ENCODE assay signal across 14 cellular contexts in the genomic region with DNA sequence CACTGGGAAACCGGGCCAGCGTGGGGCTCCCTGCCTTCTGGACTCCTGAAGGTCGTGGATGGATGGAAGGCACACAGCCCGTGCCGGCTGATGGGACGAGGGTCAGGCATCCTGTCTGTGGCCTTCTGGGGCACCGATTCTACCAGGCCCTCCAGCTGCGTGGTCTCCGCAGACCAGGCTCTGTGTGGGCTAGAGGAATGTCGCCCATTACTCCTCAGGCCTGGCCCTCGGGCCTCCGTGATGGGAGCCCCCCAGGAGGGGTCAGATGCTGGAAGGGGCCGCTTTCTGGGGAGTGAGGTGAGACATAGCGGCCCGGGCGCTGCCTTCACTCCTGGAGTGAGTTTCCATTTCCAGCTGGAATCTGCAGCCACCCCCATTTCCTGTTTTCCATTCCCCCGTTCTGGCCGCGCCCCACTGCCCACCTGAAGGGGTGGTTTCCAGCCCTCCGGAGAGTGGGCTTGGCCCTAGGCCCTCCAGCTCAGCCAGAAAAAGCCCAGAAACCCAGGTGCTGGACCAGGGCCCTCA. TPM values are rescaled to one million over a fixed set of nuclear protein-coding genes. Genes with fewer than 3 reads are reported as not detected.
DNase-seq lines count a peak whose midpoint lies in the region; ATAC-seq, FAIRE-seq and TF ChIP-seq lines count a peak whose summit lies in the region.
"Had no signal": no experiment of that assay in that cellular context is flagged by ENCODE, and none has a peak within 500 bp of the region (broad histone marks: within the 10 kb centered on the region; RNA-seq: fewer than 3 reads in every experiment).

No MANE protein-coding gene starts in this region.

- CTCF ChIA-PET in CD4-positive, alpha-beta T cell (lab: Charles Lee), result interaction anchor here (3.2 kb wide), 1 partner anchor 91 kb away, joined by 20 read pairs; no protein-coding TSS in a partner anchor

- H3K9me3 Mint-ChIP-seq in CD4-positive, alpha-beta T cell, result no peaks in the 10 kb centered on the region
- no peaks in the 10 kb centered on the region for H3K9me3 Mint-ChIP-seq in stimulated activated memory B cell treated with anti-CD40 and anti-IgM and Interleukin-4, amounts not matched to agents 10 μg/mL and 1 μg/mL and 100 μg/mL, for 72 hours
- H3K9me3 Mint-ChIP-seq: activated naive CD8-positive, alpha-beta T cell treated with anti-CD3 and anti-CD28 coated beads for 36 hours; mesothelial cell of epicardium had no signal

- no peak for FAIRE-seq in kidney (lab: Jason Lieb, UNC)
- FAIRE-seq: RCC 7860, TTC549 had no signal

- no peaks in the 10 kb centered on the region for H3K27me3 ChIP-seq in CD4-positive, alpha-beta T cell (ENCODE audit: control insufficient read depth, insufficient read depth, low read length)
- H3K27me3 ChIP-seq: MG63 had no signal

- peak in 1 of 10 experiments; percentile 6 for DNase-seq in CD4-positive, alpha-beta T cell
- DNase-seq in kidney, result peak; percentile 66
- DNase-seq in stimulated activated CD8-positive, alpha-beta memory T cell treated with anti-CD3 and anti-CD28 coated beads, Interleukin-4, amount 100 ng/mL, for 48 hours, result no peak
- no peak for DNase-seq in Kasumi-1 (lab: John Stamatoyannopoulos, UW)
- no peak for DNase-seq in activated effector memory CD4-positive, alpha-beta T cell treated with Interleukin-2 at 50 U/mL for 16 hours
- DNase-seq: activated naive CD8-positive, alpha-beta T cell treated with anti-CD3 and anti-CD28 coated beads for 36 hours; MG63; NCI-H226 had no signal

- peak overlapping the region in 1 of 2 donors; percentile 26 for H3K9ac ChIP-seq in kidney (ENCODE audit: low read length in 2 of 2)

- POLR2A ChIA-PET in CD4-positive, alpha-beta T cell (lab: Charles Lee), result interaction anchor here (1.0 to 1.6 kb wide), 4 partner anchors 26 to 94 kb away, joined by 3 to 6 read pairs (median 4); partner anchors contain the start of gene VPS37B

- no peak overlapping the region for H3K4me3 ChIP-seq in kidney (ENCODE audit: low read length in 2 of 2)
- H3K4me3 ChIP-seq: MG63 had no signal

- peak overlapping the region; percentile 33 for H3K27ac Mint-ChIP-seq in CD4-positive, alpha-beta T cell
- H3K27ac Mint-ChIP-seq in stimulated activated memory B cell treated with anti-CD40 and anti-IgM and Interleukin-4, amounts not matched to agents 10 μg/mL and 1 μg/mL and 100 μg/mL, for 72 hours, result peak overlapping the region; percentile 76
- H3K27ac Mint-ChIP-seq: mesothelial cell of epicardium had no signal

- no peak overlapping the region for H3K27ac ChIP-seq in CD4-positive, alpha-beta T cell (ENCODE audit: low read depth, low read length)
- peak overlapping the region; percentile 84 for H3K27ac ChIP-seq in cingulate gyrus (ENCODE audit: low read depth, low read length)
- H3K27ac ChIP-seq in kidney (ENCODE audit: low read depth in 2 of 2, low read length in 2 of 2), result peak overlapping the region; percentile 32 to 65

- ATAC-seq in CD4-positive, alpha-beta T cell (ENCODE audit: poor library complexity), result no peak
- no peak for ATAC-seq in stimulated activated memory B cell treated with anti-CD40 and anti-IgM and Interleukin-4, amounts not matched to agents 10 μg/mL and 1 μg/mL and 100 μg/mL, for 72 hours
- no peak for ATAC-seq in esophagus mucosa

- H3K4me1 Mint-ChIP-seq in CD4-positive, alpha-beta T cell (ENCODE audit: low read depth), result no peaks in the 10 kb centered on the region
- H3K4me1 Mint-ChIP-seq in stimulated activated memory B cell treated with anti-CD40 and anti-IgM and Interleukin-4, amounts not matched to agents 10 μg/mL and 1 μg/mL and 100 μg/mL, for 72 hours, result peaks cover 67% of the 10 kb centered on the region
- H3K4me1 Mint-ChIP-seq: activated naive CD8-positive, alpha-beta T cell treated with anti-CD3 and anti-CD28 coated beads for 36 hours had no signal

- no peak overlapping the region for H3K4me3 Mint-ChIP-seq in CD4-positive, alpha-beta T cell
- no peak overlapping the region for H3K4me3 Mint-ChIP-seq in stimulated activated memory B cell treated with anti-CD40 and anti-IgM and Interleukin-4, amounts not matched to agents 10 μg/mL and 1 μg/mL and 100 μg/mL, for 72 hours
- H3K4me3 Mint-ChIP-seq: activated naive CD8-positive, alpha-beta T cell treated with anti-CD3 and anti-CD28 coated beads for 36 hours; mesothelial cell of epicardium had no signal

- H3K36me3 ChIP-seq in kidney (ENCODE audit: control insufficient read depth in 1 of 2, insufficient read depth in 2 of 2, low read length in 2 of 2), result peaks cover 6 to 27% of the 10 kb centered on the region in 2 donors

- intact Hi-C loops in CD4-positive, alpha-beta T cell (cut with DNase I, micrococcal nuclease), result no loop called here
- intact Hi-C loops in kidney (cut with DNase I), result loop anchor here (5.0 kb wide), 1 partner anchor 90 kb away; no protein-coding TSS in a partner anchor

- peaks cover 67% of the 10 kb centered on the region for H3K36me3 Mint-ChIP-seq in CD4-positive, alpha-beta T cell (ENCODE audit: low read depth)
- H3K36me3 Mint-ChIP-seq in stimulated activated memory B cell treated with anti-CD40 and anti-IgM and Interleukin-4, amounts not matched to agents 10 μg/mL and 1 μg/mL and 100 μg/mL, for 72 hours, result peaks cover 16% of the 10 kb centered on the region

- H3K27me3 Mint-ChIP-seq in CD4-positive, alpha-beta T cell, result no peaks in the 10 kb centered on the region
- no peaks in the 10 kb centered on the region for H3K27me3 Mint-ChIP-seq in stimulated activated memory B cell treated with anti-CD40 and anti-IgM and Interleukin-4, amounts not matched to agents 10 μg/mL and 1 μg/mL and 100 μg/mL, for 72 hours
- H3K27me3 Mint-ChIP-seq: activated naive CD8-positive, alpha-beta T cell treated with anti-CD3 and anti-CD28 coated beads for 36 hours had no signal

- peaks cover 26 to 41% of the 10 kb centered on the region in 2 donors for H3K4me1 ChIP-seq in kidney (ENCODE audit: control insufficient read depth in 1 of 2, insufficient read depth in 1 of 2, low read depth in 1 of 2, low read length in 2 of 2)

- no peaks in the 10 kb centered on the region for H3K9me3 ChIP-seq in CD4-positive, alpha-beta T cell (ENCODE audit: control insufficient read depth, low read length)
- no peaks in the 10 kb centered on the region for H3K9me3 ChIP-seq in kidney (ENCODE audit: control insufficient read depth in 1 of 2, low read length in 2 of 2)
- H3K9me3 ChIP-seq: MG63 had no signal

- TF ChIP-seq CTCF in CD4-positive, alpha-beta T cell (IDR thresholded peaks at IDR 0.05), result no peak
- no peak for TF ChIP-seq CTCF in kidney (IDR thresholded peaks at IDR 0.05; ENCODE audit: borderline replicate concordance, extremely low read depth, insufficient read depth)

RNA-seq across cellular contexts. Expression of gene HIP1R, which starts 26.9 kb away (rescaled TPM):
- 100 to 1,000 TPM; 184 to 185 TPM for total RNA-seq in CD4-positive, alpha-beta T cell
- 87.8 TPM for total RNA-seq in kidney
- 39.4 TPM for polyA plus RNA-seq in kidney (ENCODE audit: insufficient read depth, low read depth, low replicate concordance)
- total RNA-seq in esophagus mucosa, result 26.4 TPM

RNA-seq across cellular contexts. Expression of gene VPS37B, which starts 33.8 kb away (rescaled TPM):
- 100 to 1,000 TPM in 1 of 2 experiments, 10 to 100 TPM in 1; 97.7 to 104 TPM for total RNA-seq in CD4-positive, alpha-beta T cell
- total RNA-seq in kidney (47.8 TPM), esophagus mucosa (51.4 TPM)
- polyA plus RNA-seq in kidney (ENCODE audit: insufficient read depth, low read depth, low replicate concordance), result 21.4 TPM
